Comparison of ENCODE assay signal across 1 cellular context in genomic region chr1:951364-951763, GRCh38.
A peak's percentile ranks its signal among the peaks of the same experiment; 100 is the strongest.
TF ChIP-seq lines count a peak whose summit lies in the region.

No MANE protein-coding gene starts in this region.

TF ChIP-seq in SK-N-SH, 30 proteins besides CTCF, POLR2A, EP300 and RAD21:
- TF ChIP-seq PBX3 (IDR thresholded peaks at IDR 0.05) (no peak), FOSL2 (IDR thresholded peaks at IDR 0.05; ENCODE audit: borderline replicate concordance, low read depth) (no peak), SMC3 (IDR thresholded peaks at IDR 0.05; ENCODE audit: low read depth, low read length) (peak; percentile 19; the same call in 1 of the 2 replicates), IRF3 (IDR thresholded peaks at IDR 0.05; ENCODE audit: low read depth, low read length) (no peak), FOXM1 (IDR thresholded peaks at IDR 0.05; ENCODE audit: low read depth) (no peak), FOXJ3 (CRISPR knock-in tag; IDR thresholded peaks at IDR 0.05) (no peak), RCOR1 (IDR thresholded peaks at IDR 0.05; ENCODE audit: low read length) (no peak)
TF ChIP-seq in SK-N-SH: peak in this region for 1.
